In genomic region chr6:1091905-1092304, GRCh38 we compare ENCODE assay signal across 20 cellular contexts.
"Had no signal": no experiment of that assay in that cellular context is flagged by ENCODE, and none has a peak within 500 bp of the region (broad histone marks: within the 10 kb centered on the region; RNA-seq: fewer than 3 reads in every experiment).

No MANE protein-coding gene starts in this region.

- H3K9me3 Mint-ChIP-seq: activated naive CD8-positive, alpha-beta T cell treated with anti-CD3 and anti-CD28 coated beads, Interleukin-2, amount 10 ng/mL, durations not matched to agents 7 days and 5 days; activated T-helper 2 cell treated with anti-CD3 and anti-CD28 coated beads, Interferon-gamma antibody, Interleukin-2, Interleukin-4, amounts not matched to agents 10 μg/mL and 5 μg/mL and 100 μg/mL, durations not matched to agents 14 hours and 24 hours and 36 hours; neural crest cell had no signal

- H3K36me3 Mint-ChIP-seq: activated naive CD8-positive, alpha-beta T cell treated with anti-CD3 and anti-CD28 coated beads, Interleukin-2, amount 10 ng/mL, durations not matched to agents 7 days and 5 days; brain; naive B cell had no signal

- ATAC-seq: activated CD4-positive, CD25-positive, alpha-beta regulatory T cell treated with anti-CD3 and anti-CD28 coated beads, Interleukin-2, amount 50 U/mL, for 24 hours; activated CD8-positive, alpha-beta T cell treated with anti-CD3 and anti-CD28 coated beads, Interleukin-2, amount 10 ng/mL, durations not matched to agents 7 days and 5 days; left lung; stimulated activated naive CD8-positive, alpha-beta T cell treated with anti-CD3 and anti-CD28 coated beads, Interleukin-15, Interleukin-2, amounts not matched to agents 100 U/mL and 50 U/mL, for 24 hours had no signal

- H3K27ac ChIP-seq: dorsolateral prefrontal cortex, left lung, tibial artery had no signal

- H3K4me3 ChIP-seq: dorsolateral prefrontal cortex, left lung, tibial artery had no signal

- H3K4me1 ChIP-seq: left lung, tibial artery had no signal

- DNase-seq: activated CD4-positive, alpha-beta T cell treated with anti-CD3 and anti-CD28 coated beads, Interleukin-2, amount 10 ng/mL, durations not matched to agents 7 days and 5 days; activated CD8-positive, alpha-beta T cell treated with anti-CD3 and anti-CD28 coated beads, Interleukin-2, amount 10 ng/mL, durations not matched to agents 7 days and 5 days; activated naive CD4-positive, alpha-beta T cell treated with Interleukin-2 at 50 U/mL for 16 hours; activated naive CD8-positive, alpha-beta T cell treated with anti-CD3 and anti-CD28 coated beads, Interleukin-2, amount 10 ng/mL, durations not matched to agents 7 days and 5 days; activated T-cell treated with anti-CD3 and anti-CD28 coated beads, Interleukin-2, amount 50 U/mL, for 24 hours; caudate nucleus; dorsolateral prefrontal cortex; erythroblast; hippocampal formation; left lung; mammary epithelial cell; naive B cell; stimulated activated naive CD8-positive, alpha-beta T cell treated with anti-CD3 and anti-CD28 coated beads, Interleukin-15, Interleukin-2, amounts not matched to agents 100 U/mL and 50 U/mL, for 24 hours; substantia nigra; tibial artery had no signal

- H3K4me1 Mint-ChIP-seq: activated CD4-positive, alpha-beta T cell treated with anti-CD3 and anti-CD28 coated beads, Interleukin-2, amount 10 ng/mL, durations not matched to agents 7 days and 5 days; activated naive CD8-positive, alpha-beta T cell treated with anti-CD3 and anti-CD28 coated beads, Interleukin-2, amount 10 ng/mL, durations not matched to agents 7 days and 5 days; brain; naive B cell; neural crest cell had no signal

- H3K27me3 ChIP-seq: left lung, tibial artery had no signal

- H3K9me3 ChIP-seq: left lung, tibial artery had no signal

- H3K36me3 ChIP-seq: left lung, tibial artery had no signal

- H3K4me3 Mint-ChIP-seq: activated CD4-positive, alpha-beta T cell treated with anti-CD3 and anti-CD28 coated beads, Interleukin-2, amount 10 ng/mL, durations not matched to agents 7 days and 5 days; activated CD8-positive, alpha-beta T cell treated with anti-CD3 and anti-CD28 coated beads, Interleukin-2, amount 10 ng/mL, durations not matched to agents 7 days and 5 days; activated naive CD8-positive, alpha-beta T cell treated with anti-CD3 and anti-CD28 coated beads, Interleukin-2, amount 10 ng/mL, durations not matched to agents 7 days and 5 days; activated T-cell treated with anti-CD3 and anti-CD28 coated beads, Interleukin-2, amount 50 U/mL, for 24 hours; brain; naive B cell; neural crest cell had no signal

- FAIRE-seq: keratinocyte had no signal

- H3K27ac Mint-ChIP-seq: activated CD4-positive, alpha-beta T cell treated with anti-CD3 and anti-CD28 coated beads, Interleukin-2, amount 10 ng/mL, durations not matched to agents 7 days and 5 days; activated CD8-positive, alpha-beta T cell treated with anti-CD3 and anti-CD28 coated beads, Interleukin-2, amount 10 ng/mL, durations not matched to agents 7 days and 5 days; activated naive CD8-positive, alpha-beta T cell treated with anti-CD3 and anti-CD28 coated beads, Interleukin-2, amount 10 ng/mL, durations not matched to agents 7 days and 5 days; activated T-cell treated with anti-CD3 and anti-CD28 coated beads, Interleukin-2, amount 50 U/mL, for 24 hours; activated T-helper 2 cell treated with anti-CD3 and anti-CD28 coated beads, Interferon-gamma antibody, Interleukin-2, Interleukin-4, amounts not matched to agents 10 μg/mL and 5 μg/mL and 100 μg/mL, durations not matched to agents 14 hours and 24 hours and 36 hours; brain; naive B cell had no signal
